ENCODE assay signal across 7 cellular contexts in the genomic region with DNA sequence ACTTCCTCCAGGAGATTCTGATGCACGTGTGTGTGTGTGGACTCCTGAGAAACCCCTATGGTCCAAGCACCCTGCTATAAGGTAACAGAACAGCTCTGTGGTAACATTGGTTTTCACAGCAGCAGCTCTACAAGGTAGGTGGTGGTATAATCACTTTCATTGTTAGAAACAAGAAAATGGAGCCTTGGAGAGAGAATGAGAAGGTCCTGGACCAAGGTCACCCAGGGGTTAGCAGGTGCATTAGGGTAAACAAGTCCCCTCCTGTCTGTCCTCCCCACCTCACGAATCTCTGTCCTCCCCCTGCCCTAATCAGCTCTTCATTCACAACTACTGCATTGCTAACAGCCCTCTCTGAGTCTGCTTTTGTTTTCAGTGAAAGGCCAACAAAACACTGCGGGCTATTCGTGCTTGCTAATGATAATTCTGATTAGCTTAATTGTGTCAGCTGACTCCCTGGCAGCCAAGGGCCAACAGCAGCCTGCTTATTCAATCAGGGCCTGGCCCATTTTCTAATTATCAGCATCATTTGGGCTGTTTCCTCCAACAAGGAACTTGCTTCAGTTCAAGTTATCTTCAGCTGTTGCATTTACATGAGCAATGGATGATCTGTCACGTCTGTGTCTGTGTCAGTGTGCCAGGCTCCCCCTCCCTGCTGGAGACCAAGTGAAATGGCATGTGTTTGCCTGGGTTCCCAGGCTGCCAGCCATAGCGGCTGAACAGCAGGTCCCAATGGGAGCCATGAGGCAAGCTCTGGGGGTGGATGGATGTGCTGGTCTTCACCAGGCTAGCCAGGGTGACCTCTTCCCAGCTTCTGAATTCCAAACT. TPM values are rescaled to one million over a fixed set of nuclear protein-coding genes. Genes with fewer than 3 reads are reported as not detected.
DNase-seq lines count a peak whose midpoint lies in the region; ATAC-seq and TF ChIP-seq lines count a peak whose summit lies in the region.

No MANE protein-coding gene starts in this region.

- H3K4me3 ChIP-seq in mucosa of descending colon = no peak overlapping the region
- no peak overlapping the region for H3K4me3 ChIP-seq in suprapubic skin

- H3K4me1 ChIP-seq in mucosa of descending colon (ENCODE audit: low read depth) (no peaks in the 10 kb centered on the region), suprapubic skin (peaks cover 31% of the 10 kb centered on the region)

- H3K9me3 ChIP-seq in mucosa of descending colon (no peaks in the 10 kb centered on the region), suprapubic skin (no peaks in the 10 kb centered on the region)

- TF ChIP-seq EP300 in suprapubic skin (IDR thresholded peaks at IDR 0.05) = no peak

- ATAC-seq in GM19035 (IDR thresholded peaks at IDR 0.05; ENCODE audit: unreplicated experiment) (peak; percentile 78), HG02763 (IDR thresholded peaks at IDR 0.05; ENCODE audit: unreplicated experiment) (peak; percentile 83), mucosa of descending colon (peak; percentile 38)

- no peak for TF ChIP-seq POLR2A in suprapubic skin (IDR thresholded peaks at IDR 0.05)

- intact Hi-C loops in mucosa of descending colon (cut with DNase I, micrococcal nuclease) = no loop called here

- no peaks in the 10 kb centered on the region for H3K27me3 ChIP-seq in suprapubic skin

- no peak overlapping the region for H3K27ac ChIP-seq in suprapubic skin

- DNase-seq in NCI-H748 (lab: John Stamatoyannopoulos, UW; ENCODE audit: unreplicated experiment) (peak; percentile 94), mucosa of descending colon (no peak), NCI-H345 treated with DMSO at 0.1 percent for 48 hours (lab: John Stamatoyannopoulos, UW; ENCODE audit: unreplicated experiment) (no peak), T-helper 9 cell (no peak), suprapubic skin (ENCODE audit: low spot score in 2 of 2) (no peak)

- 31% methylated on average over 5 of the region's 6 CpGs for WGBS in suprapubic skin

- no peaks in the 10 kb centered on the region for H3K36me3 ChIP-seq in mucosa of descending colon (ENCODE audit: low read depth)
- H3K36me3 ChIP-seq in suprapubic skin = peaks cover 7% of the 10 kb centered on the region

- TF ChIP-seq CTCF in mucosa of descending colon (IDR thresholded peaks at IDR 0.05) (no peak), suprapubic skin (IDR thresholded peaks at IDR 0.05) (peak in 1 of 2 donors; percentile 19)

RNA-seq across cellular contexts. Expression of a gene that starts 56.7 kb away (rescaled TPM):
- 1 to 10 TPM in 2 of 3 donors, under 1 TPM in 1; 0.53 to 2.3 (median 1.4) TPM for total RNA-seq in mucosa of descending colon
- under 1 TPM in 1 of 4 donors, not detected in 3; 0.97 TPM for total RNA-seq in suprapubic skin
